In genomic region chr2:48440103-48440390, GRCh38 we compare ENCODE assay signal across 8 cellular contexts. TPM values are rescaled to one million over a fixed set of nuclear protein-coding genes. Genes with fewer than 3 reads are reported as not detected.
A peak's percentile ranks its signal among the peaks of the same experiment; 100 is the strongest.
DNase-seq lines count a peak whose midpoint lies in the region; ATAC-seq and TF ChIP-seq lines count a peak whose summit lies in the region.

No MANE protein-coding gene starts in this region.

- H3K4me1 ChIP-seq in iPS-15b (ENCODE audit: control insufficient read depth, insufficient read depth, low read length) (peaks cover 16% of the 10 kb centered on the region), thymus (ENCODE audit: control insufficient read depth, insufficient read depth, low read length) (peaks cover 11% of the 10 kb centered on the region)

- H3K4me3 ChIP-seq in WERI-Rb-1 (ENCODE audit: low read depth, low read length) (peak overlapping the region; percentile 60), iPS-15b (ENCODE audit: low read depth, low read length) (peak overlapping the region; percentile 83), thymus (ENCODE audit: low read length) (peak overlapping the region; percentile 96)

- DNase-seq in SIG-M5 treated with dmso at 0.1 percent for 504 hours (lab: John Stamatoyannopoulos, UW; ENCODE audit: unreplicated experiment) (peak; percentile 70), SIG-M5 (lab: John Stamatoyannopoulos, UW) (no peak), WERI-Rb-1 (no peak), Kasumi-1 (lab: John Stamatoyannopoulos, UW) (no peak), NCI-H345 treated with DMSO at 0.1 percent for 48 hours (lab: John Stamatoyannopoulos, UW; ENCODE audit: unreplicated experiment) (no peak)

- H3K27me3 ChIP-seq in WERI-Rb-1 (ENCODE audit: insufficient read depth, low read depth, severe bottlenecking) = no peaks in the 10 kb centered on the region
- no peaks in the 10 kb centered on the region for H3K27me3 ChIP-seq in iPS-15b (ENCODE audit: control insufficient read depth, insufficient read depth, low read length)
- H3K27me3 ChIP-seq in thymus (ENCODE audit: control insufficient read depth, insufficient read depth) = no peaks in the 10 kb centered on the region

- no peak for ATAC-seq in HG02870 (IDR thresholded peaks at IDR 0.05; ENCODE audit: unreplicated experiment)

- 1% methylated on average over 6 of the region's 6 CpGs for WGBS in thymus

- H3K27ac ChIP-seq in WERI-Rb-1 = peak overlapping the region; percentile 86
- H3K27ac ChIP-seq in thymus (ENCODE audit: low read depth) = peak overlapping the region; percentile 97

- no peaks in the 10 kb centered on the region for H3K36me3 ChIP-seq in WERI-Rb-1
- H3K36me3 ChIP-seq in iPS-15b (ENCODE audit: control insufficient read depth, insufficient read depth, low read length) = no peaks in the 10 kb centered on the region
- no peaks in the 10 kb centered on the region for H3K36me3 ChIP-seq in thymus (ENCODE audit: control insufficient read depth, insufficient read depth)

- no peaks in the 10 kb centered on the region for H3K9me3 ChIP-seq in WERI-Rb-1 (ENCODE audit: severe bottlenecking)
- no peaks in the 10 kb centered on the region for H3K9me3 ChIP-seq in iPS-15b (ENCODE audit: control insufficient read depth, insufficient read depth, low read length)
- H3K9me3 ChIP-seq in thymus (ENCODE audit: control insufficient read depth) = no peaks in the 10 kb centered on the region

- H3K9ac ChIP-seq in iPS-15b (ENCODE audit: low read depth, low read length) = no peak overlapping the region

- no peak for TF ChIP-seq CTCF in WERI-Rb-1 (IDR thresholded peaks at IDR 0.05; ENCODE audit: low read depth, low read length)

RNA-seq across cellular contexts. Expression of gene PPP1R21, which starts 0.5 kb away (rescaled TPM):
- polyA plus RNA-seq in thymus = 72.7 TPM
